ENCODE assay signal across 29 cellular contexts in the genomic region with DNA sequence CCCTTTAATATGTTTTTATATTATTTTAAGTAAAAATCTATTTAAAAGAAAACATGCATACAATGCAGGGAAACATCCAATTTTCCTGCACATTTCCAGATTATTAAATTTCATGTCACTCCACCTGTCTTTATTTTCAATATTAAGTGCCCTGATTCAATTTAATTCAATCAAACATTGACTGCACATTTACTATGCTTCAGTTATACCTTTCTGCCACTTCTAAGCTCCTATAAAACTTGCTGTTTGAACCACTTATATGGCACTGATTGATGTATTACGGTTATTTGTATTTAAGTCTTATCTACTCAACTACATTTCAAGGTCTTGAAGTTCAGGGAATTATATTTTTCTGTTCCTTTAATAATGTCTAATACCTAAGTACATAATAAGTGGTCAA.
"Had no signal": no experiment of that assay in that cellular context is flagged by ENCODE, and none has a peak within 500 bp of the region (broad histone marks: within the 10 kb centered on the region; RNA-seq: fewer than 3 reads in every experiment).

No MANE protein-coding gene starts in this region.

- H3K27me3 Mint-ChIP-seq: type B pancreatic cell had no signal

- DNase-seq: stimulated activated CD4-positive, alpha-beta T cell treated with anti-CD3 and anti-CD28 coated beads, Interleukin-2, amount 100 ng/mL, for 48 hours; stimulated activated CD4-positive, alpha-beta T cell treated with anti-CD3 and anti-CD28 coated beads, Interleukin-4, amount 100 ng/mL, for 1 hour; stimulated activated CD4-positive, alpha-beta T cell treated with anti-CD3 and anti-CD28 coated beads, Interleukin-4, amount 100 ng/mL, for 24 hours; stimulated activated CD4-positive, alpha-beta T cell treated with anti-CD3 and anti-CD28 coated beads, Interleukin-4, amount 100 ng/mL, for 4 hours; stimulated activated CD8-positive, alpha-beta memory T cell treated with anti-CD3 and anti-CD28 coated beads, Interleukin-4, amount 100 ng/mL, for 48 hours; stimulated activated naive B cell treated with anti-CD40 and anti-IgM and Interleukin-4, amounts not matched to agents 10 μg/mL and 1 μg/mL and 100 μg/mL, for 72 hours; stimulated activated naive CD4-positive, alpha-beta T cell; stimulated activated naive CD4-positive, alpha-beta T cell treated with Interleukin-2 at 50 U/mL for 16 hours; stimulated activated naive CD8-positive, alpha-beta T cell treated with anti-CD3 and anti-CD28 coated beads, Interleukin-15, amount 100 ng/mL, for 72 hours; stimulated activated naive CD8-positive, alpha-beta T cell treated with anti-CD3 and anti-CD28 coated beads, Interleukin-15, Interleukin-2, amounts not matched to agents 100 U/mL and 50 U/mL, for 24 hours; stomach; substantia nigra; testis; thyroid gland; tibial artery; transverse colon; trophoblast cell; upper lobe of left lung; upper lobe of right lung; uterus had no signal

- H3K36me3 Mint-ChIP-seq: stimulated activated effector memory CD8-positive, alpha-beta T cell treated with anti-CD3 and anti-CD28 coated beads, Interleukin-12 subunit alpha, Interleukin-12 subunit beta, amount 100 ng/mL, for 72 hours; stimulated activated memory B cell treated with anti-CD40 and anti-IgM and Interleukin-4, amounts not matched to agents 10 μg/mL and 1 μg/mL and 100 μg/mL, for 72 hours; stimulated activated naive B cell treated with anti-CD40 and anti-IgM and Interleukin-4, amounts not matched to agents 10 μg/mL and 1 μg/mL and 100 μg/mL, for 72 hours; type B pancreatic cell had no signal

- FAIRE-seq: urothelium cell line had no signal

- H3K27ac Mint-ChIP-seq: stimulated activated effector memory CD8-positive, alpha-beta T cell treated with anti-CD3 and anti-CD28 coated beads, Interleukin-12 subunit alpha, Interleukin-12 subunit beta, amount 100 ng/mL, for 72 hours; stimulated activated memory B cell treated with anti-CD40 and anti-IgM and Interleukin-4, amounts not matched to agents 10 μg/mL and 1 μg/mL and 100 μg/mL, for 72 hours; stimulated activated naive B cell treated with anti-CD40 and anti-IgM and Interleukin-4, amounts not matched to agents 10 μg/mL and 1 μg/mL and 100 μg/mL, for 72 hours; stimulated activated naive CD8-positive, alpha-beta T cell treated with anti-CD3 and anti-CD28 coated beads, Interleukin-15, Interleukin-2, amounts not matched to agents 100 ng/mL and 50 ng/mL, for 24 hours; type B pancreatic cell had no signal

- H3K36me3 ChIP-seq: stomach, suprapubic skin, thoracic aorta, thyroid gland, tibial artery, tibial nerve, transverse colon, upper lobe of left lung, upper lobe of right lung, uterus, vagina had no signal

- H3K27me3 ChIP-seq: stomach, suprapubic skin, testis, thyroid gland, tibial artery, tibial nerve, transverse colon, upper lobe of left lung, upper lobe of right lung, uterus, vagina had no signal

- H3K4me1 Mint-ChIP-seq: stimulated activated effector memory CD8-positive, alpha-beta T cell treated with anti-CD3 and anti-CD28 coated beads, Interleukin-12 subunit alpha, Interleukin-12 subunit beta, amount 100 ng/mL, for 72 hours; stimulated activated memory B cell treated with anti-CD40 and anti-IgM and Interleukin-4, amounts not matched to agents 10 μg/mL and 1 μg/mL and 100 μg/mL, for 72 hours; stimulated activated naive B cell treated with anti-CD40 and anti-IgM and Interleukin-4, amounts not matched to agents 10 μg/mL and 1 μg/mL and 100 μg/mL, for 72 hours; stimulated activated naive CD8-positive, alpha-beta T cell treated with anti-CD3 and anti-CD28 coated beads, Interleukin-15, amount 100 ng/mL, for 72 hours had no signal

- H3K4me3 ChIP-seq: stomach, suprapubic skin, testis, thoracic aorta, thyroid gland, tibial artery, tibial nerve, transverse colon, upper lobe of left lung, upper lobe of right lung, uterus, vagina had no signal

- H3K9me3 ChIP-seq: stomach, suprapubic skin, testis, thoracic aorta, thyroid gland, tibial artery, tibial nerve, transverse colon, upper lobe of left lung, upper lobe of right lung, uterus, vagina had no signal

- H3K9me3 Mint-ChIP-seq: stimulated activated memory B cell treated with anti-CD40 and anti-IgM and Interleukin-4, amounts not matched to agents 10 μg/mL and 1 μg/mL and 100 μg/mL, for 72 hours; stimulated activated naive B cell treated with anti-CD40 and anti-IgM and Interleukin-4, amounts not matched to agents 10 μg/mL and 1 μg/mL and 100 μg/mL, for 72 hours; stimulated activated naive CD8-positive, alpha-beta T cell treated with anti-CD3 and anti-CD28 coated beads, Interleukin-15, amount 100 ng/mL, for 72 hours; stimulated activated naive CD8-positive, alpha-beta T cell treated with anti-CD3 and anti-CD28 coated beads, Interleukin-15, Interleukin-2, amounts not matched to agents 100 ng/mL and 50 ng/mL, for 24 hours; type B pancreatic cell had no signal

- H3K27ac ChIP-seq: stomach, suprapubic skin, testis, thoracic aorta, thyroid gland, tibial artery, tibial nerve, transverse colon, upper lobe of left lung, upper lobe of right lung, uterus, vagina had no signal

- H3K4me3 Mint-ChIP-seq: stimulated activated effector memory CD8-positive, alpha-beta T cell treated with anti-CD3 and anti-CD28 coated beads, Interleukin-12 subunit alpha, Interleukin-12 subunit beta, amount 100 ng/mL, for 72 hours; stimulated activated memory B cell treated with anti-CD40 and anti-IgM and Interleukin-4, amounts not matched to agents 10 μg/mL and 1 μg/mL and 100 μg/mL, for 72 hours; stimulated activated naive B cell treated with anti-CD40 and anti-IgM and Interleukin-4, amounts not matched to agents 10 μg/mL and 1 μg/mL and 100 μg/mL, for 72 hours; stimulated activated naive CD8-positive, alpha-beta T cell treated with anti-CD3 and anti-CD28 coated beads, Interleukin-15, amount 100 ng/mL, for 72 hours; stimulated activated naive CD8-positive, alpha-beta T cell treated with anti-CD3 and anti-CD28 coated beads, Interleukin-15, Interleukin-2, amounts not matched to agents 100 ng/mL and 50 ng/mL, for 24 hours; type B pancreatic cell had no signal
